Comparison of ENCODE assay signal across 25 cellular contexts in the genomic region with DNA sequence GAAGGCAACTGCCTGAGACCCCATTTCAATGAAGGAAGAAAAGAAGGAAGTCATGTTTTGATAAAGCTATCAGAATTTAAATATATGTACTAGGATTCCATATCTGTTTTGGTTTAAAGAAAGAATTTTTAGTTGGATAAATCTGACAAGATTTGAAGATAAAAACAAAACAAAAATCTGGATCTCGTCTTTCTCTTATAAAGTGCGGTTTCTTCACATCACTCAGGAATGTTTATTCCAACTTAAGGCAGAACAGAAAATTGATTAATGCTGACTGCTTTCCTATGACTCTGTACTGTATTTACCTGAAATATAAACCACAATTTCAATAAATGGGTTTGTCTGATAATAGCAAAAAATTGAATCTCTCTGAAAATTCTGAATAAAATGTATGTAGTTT.
"Had no signal": no experiment of that assay in that cellular context is flagged by ENCODE, and none has a peak within 500 bp of the region (broad histone marks: within the 10 kb centered on the region; RNA-seq: fewer than 3 reads in every experiment).

No MANE protein-coding gene starts in this region.

- H3K27me3 ChIP-seq: esophagus muscularis mucosa, neural progenitor cell, spleen, tibial nerve, upper lobe of left lung had no signal

- H3K27ac Mint-ChIP-seq: memory B cell; naive B cell; natural killer cell treated with Interleukin-12 subunit alpha and Interleukin-12 subunit beta and Interleukin-15 and Interleukin-18, amount 100 ng/mL, for 72 hours; neural progenitor cell; stimulated activated memory B cell treated with anti-CD40 and anti-IgM and Interleukin-4, amounts not matched to agents 10 μg/mL and 1 μg/mL and 100 μg/mL, for 72 hours; stimulated activated naive CD8-positive, alpha-beta T cell treated with anti-CD3 and anti-CD28 coated beads, Interleukin-15, Interleukin-2, amounts not matched to agents 100 ng/mL and 50 ng/mL, for 24 hours had no signal

- H3K4me1 ChIP-seq: esophagus muscularis mucosa, neural progenitor cell, psoas muscle, spleen, upper lobe of left lung had no signal

- H3K9me3 Mint-ChIP-seq: memory B cell; naive B cell; natural killer cell treated with Interleukin-12 subunit alpha and Interleukin-12 subunit beta and Interleukin-15 and Interleukin-18, amount 100 ng/mL, for 72 hours; stimulated activated memory B cell treated with anti-CD40 and anti-IgM and Interleukin-4, amounts not matched to agents 10 μg/mL and 1 μg/mL and 100 μg/mL, for 72 hours had no signal

- H3K4me1 Mint-ChIP-seq: naive B cell had no signal

- DNase-seq: dermis blood vessel endothelial cell; effector memory CD4-positive, alpha-beta T cell; mucosa of descending colon; naive B cell; posterior cingulate gyrus; psoas muscle; spleen; stimulated activated CD4-positive, alpha-beta T cell treated with anti-CD3 and anti-CD28 coated beads, Interleukin-4, amount 100 ng/mL, for 4 hours had no signal

- H3K9me3 ChIP-seq: esophagus muscularis mucosa, mucosa of descending colon, psoas muscle, spleen, thoracic aorta, tibial nerve, upper lobe of left lung had no signal

- H2AFZ ChIP-seq: neural progenitor cell had no signal

- H3K27ac ChIP-seq: coronary artery, esophagus muscularis mucosa, neural progenitor cell, psoas muscle, skin epidermis, spleen, thoracic aorta, tibial nerve, upper lobe of left lung had no signal

- H3K4me2 ChIP-seq: neural progenitor cell had no signal

- H3K4me3 Mint-ChIP-seq: memory B cell; naive B cell; natural killer cell treated with Interleukin-12 subunit alpha and Interleukin-12 subunit beta and Interleukin-15 and Interleukin-18, amount 100 ng/mL, for 72 hours; neural progenitor cell; stimulated activated memory B cell treated with anti-CD40 and anti-IgM and Interleukin-4, amounts not matched to agents 10 μg/mL and 1 μg/mL and 100 μg/mL, for 72 hours; stimulated activated naive CD8-positive, alpha-beta T cell treated with anti-CD3 and anti-CD28 coated beads, Interleukin-15, Interleukin-2, amounts not matched to agents 100 ng/mL and 50 ng/mL, for 24 hours had no signal

- FAIRE-seq: endothelial cell of umbilical vein, frontal cortex, keratinocyte, urothelium cell line had no signal

- H3K36me3 Mint-ChIP-seq: memory B cell; naive B cell; natural killer cell treated with Interleukin-12 subunit alpha and Interleukin-12 subunit beta and Interleukin-15 and Interleukin-18, amount 100 ng/mL, for 72 hours; stimulated activated memory B cell treated with anti-CD40 and anti-IgM and Interleukin-4, amounts not matched to agents 10 μg/mL and 1 μg/mL and 100 μg/mL, for 72 hours had no signal

- H3K4me3 ChIP-seq: coronary artery, esophagus muscularis mucosa, lung, mucosa of descending colon, neural progenitor cell, psoas muscle, skin epidermis, spleen, thoracic aorta, tibial nerve, upper lobe of left lung had no signal

- H3K27me3 Mint-ChIP-seq: natural killer cell treated with Interleukin-12 subunit alpha and Interleukin-12 subunit beta and Interleukin-15 and Interleukin-18, amount 100 ng/mL, for 72 hours; stimulated activated memory B cell treated with anti-CD40 and anti-IgM and Interleukin-4, amounts not matched to agents 10 μg/mL and 1 μg/mL and 100 μg/mL, for 72 hours; stimulated activated naive CD8-positive, alpha-beta T cell treated with anti-CD3 and anti-CD28 coated beads, Interleukin-15, Interleukin-2, amounts not matched to agents 100 ng/mL and 50 ng/mL, for 24 hours had no signal

- ATAC-seq: mucosa of descending colon; natural killer cell treated with Interleukin-12 subunit alpha and Interleukin-12 subunit beta and Interleukin-15 and Interleukin-18, amount 100 ng/mL, for 72 hours; psoas muscle; right cardiac atrium; stimulated activated memory B cell treated with anti-CD40 and anti-IgM and Interleukin-4, amounts not matched to agents 10 μg/mL and 1 μg/mL and 100 μg/mL, for 72 hours had no signal

- H3K9ac ChIP-seq: neural progenitor cell had no signal

- H3K36me3 ChIP-seq: esophagus muscularis mucosa, neural progenitor cell, spleen, thoracic aorta, tibial nerve, upper lobe of left lung had no signal
